In the genomic region with DNA sequence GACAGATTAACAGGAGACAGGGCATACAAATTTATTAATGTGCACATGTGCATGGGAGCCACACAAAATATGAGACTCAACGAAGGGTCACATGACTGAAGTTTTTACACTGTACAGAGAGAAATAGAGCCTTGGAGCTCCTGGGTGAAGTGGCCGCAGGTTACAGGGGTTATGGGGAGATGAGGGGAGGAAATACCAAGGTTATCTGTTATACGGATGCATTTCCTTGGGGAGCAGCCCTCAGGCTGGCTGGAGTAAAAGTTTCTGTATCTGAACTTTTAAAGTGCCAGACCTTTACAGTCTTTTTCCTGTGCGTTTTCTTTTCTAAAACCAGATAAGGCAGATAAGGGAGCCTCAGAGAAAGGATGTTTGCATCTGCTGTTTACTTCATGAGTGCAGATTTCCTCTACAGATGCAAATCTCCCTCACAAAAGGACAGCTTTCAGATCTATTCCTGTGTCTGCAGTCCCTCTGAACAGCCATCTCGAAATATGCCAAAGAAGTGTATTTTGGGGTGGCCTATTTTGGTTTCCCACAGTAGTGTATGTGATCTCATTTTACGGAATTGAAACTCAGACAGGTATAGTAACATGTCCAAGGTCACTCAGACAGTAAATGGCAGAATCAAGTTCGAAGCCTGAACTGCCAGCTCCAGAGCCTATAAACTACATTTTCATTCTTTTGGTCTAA, we compare ENCODE assay signal across 11 cellular contexts.
DNase-seq lines count a peak whose midpoint lies in the region; ATAC-seq, FAIRE-seq and TF ChIP-seq lines count a peak whose summit lies in the region.
"Had no signal": no experiment of that assay in that cellular context is flagged by ENCODE, and none has a peak within 500 bp of the region (broad histone marks: within the 10 kb centered on the region; RNA-seq: fewer than 3 reads in every experiment).

No MANE protein-coding gene starts in this region.

- no peak for TF ChIP-seq RAD21 in H1 (IDR thresholded peaks at IDR 0.05 in 1 of 2, conservative IDR thresholded peaks at IDR 0.05 in 1 of 2; ENCODE audit: low read depth in 2 of 2, low read length in 2 of 2)
- no peak for TF ChIP-seq RAD21 in SK-N-SH (IDR thresholded peaks at IDR 0.05; ENCODE audit: low read length)

- H3K4me1 Mint-ChIP-seq in Caco-2 (ENCODE audit: low read depth, unreplicated experiment) (peaks cover 12% of the 10 kb centered on the region), HFFc6 (ENCODE audit: low read depth) (peaks cover 15% of the 10 kb centered on the region)

- CTCF ChIA-PET in H1 (lab: Charles Lee; ENCODE audit: partially characterized antibody) (interaction anchor here (0.6 to 2.0 kb wide), 25 partner anchors 9 to 1159 kb away, joined by 3 to 9 read pairs (median 3); no protein-coding TSS in a partner anchor), Caco-2 (lab: Charles Lee) (no interaction called here), SK-N-SH (lab: Yijun Ruan, JAX) (interaction anchor here (0.6 to 1.2 kb wide), 9 partner anchors 11 to 1251 kb away, joined by 3 to 5 read pairs (median 3); a partner anchor contains a TSS)

- H3K9me3 ChIP-seq in H1 (ENCODE audit: insufficient read depth in 2 of 2, low read depth in 1 of 2, low read length in 1 of 2) (peaks cover 0 to 3% of the 10 kb centered on the region in 2 experiments; a peak in 1 of 4 replicates), Caco-2 (no peaks in the 10 kb centered on the region), SK-N-SH (no peaks in the 10 kb centered on the region)
- H3K9me3 ChIP-seq: neutrophil had no signal

- H3K4me1 ChIP-seq in H1 (replicated peaks in 1 of 4; ENCODE audit: control insufficient read depth in 3 of 4, insufficient read depth in 4 of 4, low read length in 3 of 4): peaks cover 0 to 10% (median 0%) of the 10 kb centered on the region in 4 experiments; a peak in 1 of 7 replicates
- peaks cover 8% of the 10 kb centered on the region for H3K4me1 ChIP-seq in Caco-2
- H3K4me1 ChIP-seq in SK-N-SH (ENCODE audit: control insufficient read depth in 1 of 2, insufficient read depth in 2 of 2, low read depth in 1 of 2, low read length in 1 of 2): peaks cover 0 to 2% of the 10 kb centered on the region in 2 experiments; a peak in 1 of 4 replicates

- H3K79me1 ChIP-seq in H1 (ENCODE audit: low read depth, low read length): no peaks in the 10 kb centered on the region

- peak; percentile 91 for ATAC-seq in GM18499 (IDR thresholded peaks at IDR 0.05; ENCODE audit: insufficient read depth, unreplicated experiment)
- ATAC-seq in GM21447 (IDR thresholded peaks at IDR 0.05; ENCODE audit: unreplicated experiment): peak; percentile 92
- peak; percentile 89 for ATAC-seq in HG03103 (IDR thresholded peaks at IDR 0.05; ENCODE audit: low read depth, unreplicated experiment)

- TF ChIP-seq POLR2A in H1 (IDR thresholded peaks at IDR 0.05; ENCODE audit: control extremely low read depth in 1 of 2, low read depth in 2 of 2, low read length in 2 of 2): no peak

- POLR2A ChIA-PET in H1 (lab: Charles Lee; ENCODE audit: partially characterized antibody) (no interaction called here), Caco-2 (lab: Charles Lee) (no interaction called here), SK-N-SH (lab: Yijun Ruan, JAX) (no interaction called here)

- H3K36me3 ChIP-seq in H1 (ENCODE audit: control insufficient read depth in 2 of 4, insufficient read depth in 4 of 4, low read length in 3 of 4) (no peaks in the 10 kb centered on the region), Caco-2 (ENCODE audit: control insufficient read depth, insufficient read depth, low read length) (no peaks in the 10 kb centered on the region), SK-N-SH (replicated peaks in 1 of 2; ENCODE audit: control insufficient read depth in 1 of 2, insufficient read depth in 2 of 2, low read length in 1 of 2) (no peaks in the 10 kb centered on the region)
- H3K36me3 ChIP-seq: neutrophil had no signal

- no peaks in the 10 kb centered on the region for H3K36me3 Mint-ChIP-seq in Caco-2 (ENCODE audit: insufficient read depth, unreplicated experiment)
- no peaks in the 10 kb centered on the region for H3K36me3 Mint-ChIP-seq in HFFc6 (ENCODE audit: low read depth)

- H2AFZ ChIP-seq in H1 (ENCODE audit: low read length) (peak overlapping the region; percentile 71; the same call in 1 of the 2 replicates), SK-N-SH (ENCODE audit: low read depth) (no peak overlapping the region)

- no peak for TF ChIP-seq EP300 in H1 (IDR thresholded peaks at IDR 0.05; ENCODE audit: borderline replicate concordance in 1 of 2, low read depth in 2 of 2, low read length in 2 of 2)
- no peak for TF ChIP-seq EP300 in SK-N-SH (IDR thresholded peaks at IDR 0.05; ENCODE audit: borderline replicate concordance in 1 of 2, low read depth in 1 of 2, low read length in 1 of 2)

- no peak overlapping the region for H2BK15ac ChIP-seq in H1 (ENCODE audit: low read length)

- H4K20me1 ChIP-seq in H1 (replicated peaks in 1 of 2; ENCODE audit: control insufficient read depth in 1 of 2, insufficient read depth in 2 of 2, low read length in 2 of 2) (no peaks in the 10 kb centered on the region), SK-N-SH (ENCODE audit: insufficient read depth) (no peaks in the 10 kb centered on the region)

- H3K27me3 Mint-ChIP-seq in Caco-2 (ENCODE audit: insufficient read depth, unreplicated experiment) (no peaks in the 10 kb centered on the region), HFFc6 (ENCODE audit: insufficient read depth) (peaks cover 3% of the 10 kb centered on the region)

- H3K9ac ChIP-seq in H1 (replicated peaks in 1 of 4; ENCODE audit: extremely low read depth in 1 of 4, low read depth in 3 of 4, low read length in 3 of 4): no peak overlapping the region
- no peak overlapping the region for H3K9ac ChIP-seq in SK-N-SH

- no peak overlapping the region for H2BK120ac ChIP-seq in H1 (replicated peaks; ENCODE audit: low read depth, low read length)

- no peaks in the 10 kb centered on the region for H3F3A ChIP-seq in SK-N-SH (replicated peaks; ENCODE audit: insufficient read depth)

- DNase-seq in H1 (ENCODE audit: low read depth in 1 of 2, low spot score in 2 of 2): no peak
- DNase-seq in Caco-2: no peak
- no peak for DNase-seq in SK-N-SH
- no peak for DNase-seq in HFFc6
- no peak for DNase-seq in activated gamma-delta T cell treated with Interleukin-2 at 50 U/mL for 16 hours
- DNase-seq: hypothalamus had no signal

- WGBS in H1 (ENCODE audit: extremely low coverage in 1 of 2, insufficient coverage in 1 of 2, insufficient read length in 1 of 2, insufficient replicate concordance in 2 of 2, low coverage in 1 of 2, low lambda C conversion rate in 2 of 2, missing lambda C conversion rate in 1 of 2), 2 experiments: 71% methylated on average over 7 of the region's 7 CpGs; no CpG with 5 or more reads in 1 of the 2 experiments
- WGBS in SK-N-SH (ENCODE audit: low lambda C conversion rate): 28% methylated on average over 7 of the region's 7 CpGs

- TF ChIP-seq CTCF in H1 (IDR thresholded peaks at IDR 0.05; ENCODE audit: control extremely low read depth in 1 of 3, insufficient read depth in 1 of 3, low read depth in 1 of 3, low read length in 3 of 3) (no peak), Caco-2 (IDR thresholded peaks at IDR 0.05; ENCODE audit: insufficient read depth in 1 of 2, low read depth in 1 of 2, low read length in 1 of 2, severe bottlenecking in 1 of 2, unreplicated experiment in 1 of 2) (no peak), SK-N-SH (IDR thresholded peaks at IDR 0.05) (no peak), HFFc6 (IDR thresholded peaks at IDR 0.05) (no peak)

- no peak overlapping the region for H3K4me3 Mint-ChIP-seq in Caco-2 (ENCODE audit: unreplicated experiment)
- H3K4me3 Mint-ChIP-seq in HFFc6: no peak overlapping the region
- H3K4me3 Mint-ChIP-seq: CD8-positive, alpha-beta memory T cell had no signal

- no peak overlapping the region for H4K5ac ChIP-seq in H1 (ENCODE audit: insufficient read length, low read depth, low read length)

- H3K56ac ChIP-seq in H1 (replicated peaks; ENCODE audit: insufficient read length, low read depth, low read length): no peak overlapping the region

- no peaks in the 10 kb centered on the region; the same call in 1 of the 2 replicates for H3K23me2 ChIP-seq in H1 (ENCODE audit: low read depth, low read length)

- no peak overlapping the region for H4K8ac ChIP-seq in H1 (ENCODE audit: extremely low read depth, insufficient read depth, low read length)

- no TSS peak for BruUV-seq in Caco-2 (replicated peaks; lab: Mats Ljungman, UMichigan)

- H3K4me3 ChIP-seq in H1 (ENCODE audit: extremely low read depth in 1 of 4, insufficient read depth in 2 of 4, low read depth in 3 of 4, low read length in 4 of 4) (no peak overlapping the region), Caco-2 (ENCODE audit: low read depth, low read length) (no peak overlapping the region), SK-N-SH (ENCODE audit: low read depth in 2 of 2, low read length in 1 of 2) (no peak overlapping the region)

- no peak overlapping the region for H3K4ac ChIP-seq in H1 (replicated peaks; ENCODE audit: insufficient read length, low read depth, low read length)

- no peak overlapping the region; the same call in 1 of the 2 replicates for H2BK12ac ChIP-seq in H1 (ENCODE audit: low read depth, low read length)

- H3K4me2 ChIP-seq in H1 (ENCODE audit: insufficient read depth in 1 of 2, low read depth in 2 of 2, low read length in 2 of 2): peak overlapping the region in 1 of 2 experiments; percentile 24; a peak in 1 of 4 replicates
- H3K4me2 ChIP-seq in SK-N-SH: no peak overlapping the region

- H2AK5ac ChIP-seq in H1 (ENCODE audit: low read depth, low read length): no peak overlapping the region

- no peak overlapping the region for H4K91ac ChIP-seq in H1 (replicated peaks; ENCODE audit: insufficient read length, low read length)

- intact Hi-C loops in Caco-2 (cut with micrococcal nuclease; ENCODE audit: unreplicated experiment): loop anchor here (5.0 kb wide), 2 partner anchors 56 to 226 kb away; a partner anchor contains a TSS

- H3K27ac Mint-ChIP-seq in Caco-2 (ENCODE audit: unreplicated experiment): no peak overlapping the region
- no peak overlapping the region for H3K27ac Mint-ChIP-seq in HFFc6
- H3K27ac Mint-ChIP-seq: CD8-positive, alpha-beta memory T cell had no signal

- H3K18ac ChIP-seq in H1 (ENCODE audit: extremely low read depth, low read length): no peak overlapping the region

- H3K27me3 ChIP-seq in H1 (replicated peaks in 1 of 4; ENCODE audit: control insufficient read depth in 3 of 4, extremely low read depth in 1 of 4, insufficient read depth in 3 of 4, low read length in 3 of 4): no peaks in the 10 kb centered on the region
- no peaks in the 10 kb centered on the region for H3K27me3 ChIP-seq in Caco-2 (replicated peaks; ENCODE audit: control insufficient read depth, insufficient read depth, low read length)
- no peaks in the 10 kb centered on the region for H3K27me3 ChIP-seq in SK-N-SH (ENCODE audit: insufficient read depth)
- H3K27me3 ChIP-seq: neutrophil had no signal

- H3K27ac ChIP-seq in H1 (ENCODE audit: low read depth, low read length): no peak overlapping the region
- H3K27ac ChIP-seq in SK-N-SH (ENCODE audit: low read depth in 2 of 2, low read length in 1 of 2): no peak overlapping the region
- H3K27ac ChIP-seq: neutrophil had no signal

- no peaks in the 10 kb centered on the region for H3K79me2 ChIP-seq in H1 (ENCODE audit: control insufficient read depth in 1 of 2, insufficient read depth in 2 of 2, low read length in 2 of 2)
- H3K79me2 ChIP-seq in SK-N-SH (ENCODE audit: insufficient read depth): no peaks in the 10 kb centered on the region

- FAIRE-seq in H1 (lab: Jason Lieb, UNC): no peak

- no peaks in the 10 kb centered on the region for H3K9me2 ChIP-seq in SK-N-SH

- H3K9me3 Mint-ChIP-seq in Caco-2 (ENCODE audit: unreplicated experiment) (peaks cover 16% of the 10 kb centered on the region), HFFc6 (no peaks in the 10 kb centered on the region)

- no peak overlapping the region for H3K14ac ChIP-seq in H1 (ENCODE audit: insufficient read length)

- no peak overlapping the region for H2BK5ac ChIP-seq in H1 (ENCODE audit: low read depth, low read length)

- no peak overlapping the region for H2BK20ac ChIP-seq in H1 (ENCODE audit: low read length)

- no peak overlapping the region for H3K23ac ChIP-seq in H1 (ENCODE audit: insufficient read length)
